ENCODE assay signal across 20 cellular contexts in the genomic region with DNA sequence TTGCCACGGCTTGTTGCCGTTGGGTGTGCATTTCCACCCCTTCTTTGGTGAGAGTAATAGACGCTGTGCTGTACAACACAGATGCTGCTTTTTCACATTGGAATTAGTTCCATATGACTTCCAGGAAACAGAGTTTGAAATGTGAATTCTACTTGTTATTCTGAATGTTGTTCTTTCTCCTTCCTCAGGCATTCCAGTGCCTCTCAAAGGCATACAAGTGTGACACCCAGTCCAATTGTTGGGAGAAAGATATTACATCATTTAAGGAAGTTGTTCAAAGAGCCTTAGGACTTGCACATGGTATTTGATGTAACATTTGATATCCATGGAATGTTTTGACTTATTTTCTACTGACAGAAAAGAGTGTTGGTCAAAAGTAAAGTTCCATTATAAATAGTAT.
DNase-seq lines count a peak whose midpoint lies in the region; ATAC-seq and TF ChIP-seq lines count a peak whose summit lies in the region.
"Had no signal": no experiment of that assay in that cellular context is flagged by ENCODE, and none has a peak within 500 bp of the region (broad histone marks: within the 10 kb centered on the region; RNA-seq: fewer than 3 reads in every experiment).

No MANE protein-coding gene starts in this region.

- in situ Hi-C loops in Caki2 (cut with HindIII; ENCODE audit: low pct_unique_long_range_greater_than_20kb, low sequenced_read_pairs): no loop called here

- peaks cover 10% of the 10 kb centered on the region for H3K4me1 ChIP-seq in adipocyte (ENCODE audit: control insufficient read depth, insufficient read depth, low read length)
- H3K4me1 ChIP-seq in osteoblast (ENCODE audit: insufficient read depth, low read length): peaks cover 2% of the 10 kb centered on the region
- H3K4me1 ChIP-seq in mucosa of descending colon (ENCODE audit: low read depth): no peaks in the 10 kb centered on the region
- H3K4me1 ChIP-seq: body of pancreas, neural progenitor cell, psoas muscle had no signal

- H4K20me1 ChIP-seq in osteoblast (ENCODE audit: insufficient read depth, low read length): no peaks in the 10 kb centered on the region

- H3K4me3 ChIP-seq in adipocyte (ENCODE audit: low read length) (no peak overlapping the region), fibroblast of the aortic adventitia (ENCODE audit: low read depth, low read length) (no peak overlapping the region), osteoblast (ENCODE audit: insufficient read depth, low read length) (no peak overlapping the region), mucosa of descending colon (no peak overlapping the region)
- H3K4me3 ChIP-seq: body of pancreas, coronary artery, neural progenitor cell, psoas muscle had no signal

- H3K9me3 ChIP-seq in adipocyte (ENCODE audit: control insufficient read depth, low read length) (no peaks in the 10 kb centered on the region), osteoblast (ENCODE audit: low read depth, low read length) (no peaks in the 10 kb centered on the region), mucosa of descending colon (no peaks in the 10 kb centered on the region)
- H3K9me3 ChIP-seq: body of pancreas, psoas muscle had no signal

- H3K27ac ChIP-seq in osteoblast (ENCODE audit: low read depth, low read length): no peak overlapping the region
- H3K27ac ChIP-seq: body of pancreas, coronary artery, neural progenitor cell, psoas muscle had no signal

- ATAC-seq in mucosa of descending colon: no peak
- ATAC-seq: activated CD8-positive, alpha-beta memory T cell treated with anti-CD3 and anti-CD28 coated beads, Interleukin-2, amount 10 ng/mL, durations not matched to agents 7 days and 5 days; body of pancreas; left lobe of liver; psoas muscle had no signal

- TF ChIP-seq CTCF in fibroblast of the aortic adventitia (IDR thresholded peaks at IDR 0.05; ENCODE audit: insufficient read depth, low read length): no peak
- TF ChIP-seq CTCF in osteoblast (IDR thresholded peaks at IDR 0.05; ENCODE audit: extremely low read depth, low read depth, low read length): no peak
- no peak for TF ChIP-seq CTCF in mucosa of descending colon (IDR thresholded peaks at IDR 0.05)

- H3K36me3 ChIP-seq in adipocyte (ENCODE audit: control insufficient read depth, insufficient read depth, low read length, severe bottlenecking) (peaks cover 6% of the 10 kb centered on the region), osteoblast (ENCODE audit: insufficient read depth, low read length) (no peaks in the 10 kb centered on the region), mucosa of descending colon (ENCODE audit: low read depth) (no peaks in the 10 kb centered on the region)
- H3K36me3 ChIP-seq: neural progenitor cell had no signal

- no peaks in the 10 kb centered on the region for H3K27me3 ChIP-seq in adipocyte (replicated peaks; ENCODE audit: control insufficient read depth, insufficient read depth, low read length)
- no peaks in the 10 kb centered on the region for H3K27me3 ChIP-seq in osteoblast (ENCODE audit: insufficient read depth, low read length)
- H3K27me3 ChIP-seq: body of pancreas, neural progenitor cell had no signal

- peak; percentile 18 for DNase-seq in Caki2 (ENCODE audit: low read depth)
- peak; percentile 78 for DNase-seq in adipocyte (ENCODE audit: low read depth)
- peak; percentile 62 for DNase-seq in fibroblast of the aortic adventitia (ENCODE audit: low read depth)
- DNase-seq in osteoblast (ENCODE audit: insufficient read length, low spot score, missing footprints): peak; percentile 48
- DNase-seq in COLO668 (lab: John Stamatoyannopoulos, UW; ENCODE audit: unreplicated experiment): no peak
- no peak for DNase-seq in NCI-H1048 (lab: John Stamatoyannopoulos, UW)
- DNase-seq in NCI-H1105 (lab: John Stamatoyannopoulos, UW): no peak
- DNase-seq in mucosa of descending colon: no peak
- DNase-seq: activated CD4-positive, alpha-beta T cell treated with anti-CD3 and anti-CD28 coated beads, Interleukin-2, amount 10 ng/mL, durations not matched to agents 24 days and 14 days; activated CD8-positive, alpha-beta memory T cell treated with anti-CD3 and anti-CD28 coated beads, Interleukin-2, amount 10 ng/mL, durations not matched to agents 7 days and 5 days; activated naive CD8-positive, alpha-beta T cell treated with anti-CD3 and anti-CD28 coated beads for 36 hours; body of pancreas; NCI-H1417; NCI-H524; psoas muscle; small intestine; stimulated activated naive CD4-positive, alpha-beta T cell treated with Interleukin-2 at 50 U/mL for 16 hours had no signal

- no peak overlapping the region for H3K4me2 ChIP-seq in osteoblast (ENCODE audit: insufficient read depth, low read length)
- H3K4me2 ChIP-seq: neural progenitor cell had no signal

- no peak overlapping the region for H2AFZ ChIP-seq in osteoblast (ENCODE audit: low read length)
- H2AFZ ChIP-seq: neural progenitor cell had no signal

- intact Hi-C loops in mucosa of descending colon (cut with DNase I, micrococcal nuclease): no loop called here

- H3K9ac ChIP-seq in adipocyte (ENCODE audit: low read length): no peak overlapping the region
- H3K9ac ChIP-seq: neural progenitor cell had no signal

- H3K79me2 ChIP-seq in osteoblast (ENCODE audit: insufficient read depth, low read length): no peaks in the 10 kb centered on the region

Comparison
In these comparisons a context has a peak if more than half of its experiments do, and no peak if none do; other contexts are left out.
1. DNase-seq: peak in Caki2 (single experiment), adipocyte (single experiment), fibroblast of the aortic adventitia (single experiment) and osteoblast (single experiment); none in COLO668 (single experiment), NCI-H1048 (single experiment), NCI-H1105 (single experiment) and mucosa of descending colon (0 of 3).